ENCODE assay signal across 12 cellular contexts in the genomic region with DNA sequence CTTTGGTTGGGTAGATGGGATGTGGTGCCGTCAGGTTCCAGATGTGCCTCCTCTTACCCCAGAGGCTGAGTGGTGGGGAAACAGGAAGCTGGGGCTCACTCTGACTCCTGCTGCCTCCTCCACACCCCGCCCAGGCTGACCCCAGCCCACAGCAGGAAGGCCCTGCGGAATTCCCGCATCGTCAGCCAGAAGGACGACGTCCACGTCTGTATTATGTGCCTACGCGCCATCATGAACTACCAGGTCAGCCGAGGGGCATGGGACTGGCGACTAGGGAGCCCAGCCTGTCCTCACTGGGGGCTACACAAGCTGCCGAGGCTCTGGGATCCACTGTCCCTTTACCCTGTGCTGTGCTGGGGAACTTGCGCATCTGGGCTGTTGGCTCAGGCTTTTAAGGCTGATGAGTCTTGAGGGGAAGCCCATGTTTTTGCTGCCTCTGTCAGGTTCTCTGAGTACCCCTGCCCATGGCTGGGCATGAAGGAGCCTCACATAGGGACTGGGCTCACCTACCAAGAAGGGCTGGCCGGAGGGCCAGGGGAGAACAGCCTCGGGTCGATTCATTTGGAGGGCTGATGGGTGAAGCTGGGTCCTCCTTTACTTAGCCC. TPM values are rescaled to one million over a fixed set of nuclear protein-coding genes. Genes with fewer than 3 reads are reported as not detected.
DNase-seq lines count a peak whose midpoint lies in the region; TF ChIP-seq lines count a peak whose summit lies in the region.
"Had no signal": no experiment of that assay in that cellular context is flagged by ENCODE, and none has a peak within 500 bp of the region (broad histone marks: within the 10 kb centered on the region; RNA-seq: fewer than 3 reads in every experiment).

No MANE protein-coding gene starts in this region.

- H3K27me3 ChIP-seq in Loucy (ENCODE audit: insufficient read depth, low read length, poor library complexity, severe bottlenecking) (no peaks in the 10 kb centered on the region), osteoblast (ENCODE audit: insufficient read depth, low read length) (peaks cover 6% of the 10 kb centered on the region), HAP-1 (ENCODE audit: low read depth) (no peaks in the 10 kb centered on the region)
- H3K27me3 ChIP-seq: upper lobe of left lung had no signal

- no peak overlapping the region for H2AFZ ChIP-seq in Loucy (ENCODE audit: low read length)
- no peak overlapping the region for H2AFZ ChIP-seq in osteoblast (ENCODE audit: low read length)

- DNase-seq in T-helper 2 cell treated with Interferon-gamma antibody and Interleukin-4, amounts not matched to agents 5 μg/mL and 100 μg/mL, for 36 hours (ENCODE audit: low spot score): no peak
- DNase-seq in T-helper 2 cell (no peak), osteoblast (ENCODE audit: insufficient read length, low spot score, missing footprints) (peak; percentile 43), HAP-1 (ENCODE audit: low spot score in 2 of 2) (no peak), NCI-H2029 (lab: John Stamatoyannopoulos, UW) (no peak), DMS79 treated with DMSO at 0.1 percent for 48 hours (lab: John Stamatoyannopoulos, UW) (no peak)
- DNase-seq: cortex of kidney had no signal

- TF ChIP-seq CTCF in Loucy (conservative IDR thresholded peaks at IDR 0.05; ENCODE audit: low read length) (peak; percentile 43), osteoblast (IDR thresholded peaks at IDR 0.05; ENCODE audit: extremely low read depth, low read depth, low read length) (peak; percentile 4)

- H3K36me3 ChIP-seq in Loucy (ENCODE audit: insufficient read depth, low read length) (peaks cover 84% of the 10 kb centered on the region; the same call in 1 of the 2 replicates), osteoblast (ENCODE audit: insufficient read depth, low read length) (no peaks in the 10 kb centered on the region), HAP-1 (replicated peaks) (no peaks in the 10 kb centered on the region)

- peaks cover 41% of the 10 kb centered on the region for H4K20me1 ChIP-seq in Loucy (ENCODE audit: insufficient read depth, low read length, poor library complexity, severe bottlenecking)
- H4K20me1 ChIP-seq in osteoblast (ENCODE audit: insufficient read depth, low read length): no peaks in the 10 kb centered on the region

- H3K4me2 ChIP-seq in Loucy (ENCODE audit: low read depth, low read length, poor library complexity, severe bottlenecking) (no peak overlapping the region), osteoblast (ENCODE audit: insufficient read depth, low read length) (no peak overlapping the region)

- H3K4me3 ChIP-seq in Loucy (ENCODE audit: low read length, poor library complexity, severe bottlenecking) (no peak overlapping the region), osteoblast (ENCODE audit: insufficient read depth, low read length) (no peak overlapping the region), HAP-1 (no peak overlapping the region)
- H3K4me3 ChIP-seq: upper lobe of left lung had no signal

- H3K4me1 ChIP-seq in Loucy (ENCODE audit: insufficient read depth, low read length, poor library complexity, severe bottlenecking) (peaks cover 5% of the 10 kb centered on the region), osteoblast (ENCODE audit: insufficient read depth, low read length) (peaks cover 25% of the 10 kb centered on the region), HAP-1 (no peaks in the 10 kb centered on the region)

- H3K9me3 ChIP-seq in Loucy (ENCODE audit: insufficient read depth, low read depth, low read length) (no peaks in the 10 kb centered on the region), osteoblast (ENCODE audit: low read depth, low read length) (no peaks in the 10 kb centered on the region), HAP-1 (no peaks in the 10 kb centered on the region)
- H3K9me3 ChIP-seq: upper lobe of left lung had no signal

- H3K9me3 Mint-ChIP-seq in T-helper 2 cell treated with Interferon-gamma antibody and Interleukin-4, amounts not matched to agents 5 μg/mL and 100 μg/mL, for 36 hours: no peaks in the 10 kb centered on the region
- no peaks in the 10 kb centered on the region for H3K9me3 Mint-ChIP-seq in dendritic cell treated with granulocyte-macrophage colony-stimulating factor and Interleukin-4, amounts not matched to agents 40 ng/mL and 50 ng/mL, for 4 days

- H3K27ac Mint-ChIP-seq in T-helper 2 cell treated with Interferon-gamma antibody and Interleukin-4, amounts not matched to agents 5 μg/mL and 100 μg/mL, for 36 hours: peak overlapping the region; percentile 8
- peak overlapping the region; percentile 48 for H3K27ac Mint-ChIP-seq in dendritic cell treated with granulocyte-macrophage colony-stimulating factor and Interleukin-4, amounts not matched to agents 40 ng/mL and 50 ng/mL, for 4 days

- no peak overlapping the region for H3K27ac ChIP-seq in osteoblast (ENCODE audit: low read depth, low read length)

- no peaks in the 10 kb centered on the region for H3K27me3 Mint-ChIP-seq in T-helper 2 cell treated with Interferon-gamma antibody and Interleukin-4, amounts not matched to agents 5 μg/mL and 100 μg/mL, for 36 hours (ENCODE audit: low read depth)
- no peaks in the 10 kb centered on the region for H3K27me3 Mint-ChIP-seq in dendritic cell treated with granulocyte-macrophage colony-stimulating factor and Interleukin-4, amounts not matched to agents 40 ng/mL and 50 ng/mL, for 4 days

- H3K79me2 ChIP-seq in Loucy (ENCODE audit: insufficient read depth, low read length) (peaks cover 38% of the 10 kb centered on the region), osteoblast (ENCODE audit: insufficient read depth, low read length) (no peaks in the 10 kb centered on the region)

- in situ Hi-C loops in HAP-1 (cut with MboI; ENCODE audit: low sequenced_read_pairs): no loop called here

- H3K9me2 ChIP-seq in Loucy (replicated peaks; ENCODE audit: low read depth, low read length): no peaks in the 10 kb centered on the region

- no peak overlapping the region for H3K9ac ChIP-seq in Loucy (ENCODE audit: low read depth, low read length, poor library complexity, severe bottlenecking)

- peaks cover 38% of the 10 kb centered on the region for H3K4me1 Mint-ChIP-seq in T-helper 2 cell treated with Interferon-gamma antibody and Interleukin-4, amounts not matched to agents 5 μg/mL and 100 μg/mL, for 36 hours (ENCODE audit: low read depth)
- H3K4me1 Mint-ChIP-seq in dendritic cell treated with granulocyte-macrophage colony-stimulating factor and Interleukin-4, amounts not matched to agents 40 ng/mL and 50 ng/mL, for 4 days (ENCODE audit: low read depth): peaks cover 72% of the 10 kb centered on the region

- no peak overlapping the region for H3K4me3 Mint-ChIP-seq in T-helper 2 cell treated with Interferon-gamma antibody and Interleukin-4, amounts not matched to agents 5 μg/mL and 100 μg/mL, for 36 hours
- no peak overlapping the region for H3K4me3 Mint-ChIP-seq in dendritic cell treated with granulocyte-macrophage colony-stimulating factor and Interleukin-4, amounts not matched to agents 40 ng/mL and 50 ng/mL, for 4 days

- intact Hi-C loops in dendritic cell treated with granulocyte-macrophage colony-stimulating factor and Interleukin-4, amounts not matched to agents 40 ng/mL and 50 ng/mL, for 4 days (cut with micrococcal nuclease): no loop called here

- peaks cover 69% of the 10 kb centered on the region for H3K36me3 Mint-ChIP-seq in T-helper 2 cell treated with Interferon-gamma antibody and Interleukin-4, amounts not matched to agents 5 μg/mL and 100 μg/mL, for 36 hours (ENCODE audit: low read depth)
- peaks cover 100% of the 10 kb centered on the region for H3K36me3 Mint-ChIP-seq in dendritic cell treated with granulocyte-macrophage colony-stimulating factor and Interleukin-4, amounts not matched to agents 40 ng/mL and 50 ng/mL, for 4 days (ENCODE audit: low read depth)

- no peaks in the 10 kb centered on the region for H3F3A ChIP-seq in Loucy (ENCODE audit: low read depth)

RNA-seq across cellular contexts. Expression of gene FMNL1, which starts 14.4 kb away (rescaled TPM):
- total RNA-seq in osteoblast: 2.7 and 3.6 TPM in 2 replicates

RNA-seq across cellular contexts. Expression of gene SPATA32, which starts 25.8 kb away (rescaled TPM):
- not detected in 2 replicates for total RNA-seq in osteoblast
- total RNA-seq: A172, myocyte had no signal
